15 cellular contexts compared by ENCODE assay signal in the genomic region with DNA sequence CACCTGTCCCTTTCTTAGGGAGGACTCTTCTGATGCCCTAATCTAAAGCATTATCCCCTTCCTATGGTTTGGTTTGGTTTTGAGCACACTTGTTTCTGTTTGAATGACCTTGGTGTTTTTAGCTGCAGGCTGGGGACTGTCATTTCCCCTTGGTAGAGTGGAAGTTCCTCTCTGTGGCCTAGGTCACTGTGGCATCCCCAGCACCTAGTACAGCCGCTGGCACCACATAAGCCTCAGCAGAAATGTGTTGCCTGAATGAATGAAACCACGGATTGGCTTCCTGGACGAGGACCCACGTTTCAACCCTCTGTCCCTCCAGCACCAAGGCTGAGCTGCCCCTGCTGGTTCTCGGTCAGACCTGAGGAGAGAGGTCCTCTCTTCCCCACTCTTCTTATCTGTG.
DNase-seq lines count a peak whose midpoint lies in the region; ATAC-seq and TF ChIP-seq lines count a peak whose summit lies in the region.
"Had no signal": no experiment of that assay in that cellular context is flagged by ENCODE, and none has a peak within 500 bp of the region (broad histone marks: within the 10 kb centered on the region; RNA-seq: fewer than 3 reads in every experiment).

No MANE protein-coding gene starts in this region.

- H3K4me2 ChIP-seq in BLaER1 treated with 17β-estradiol and CSF1 and Interleukin-3, amounts not matched to agents 10 nM and 100 nM: peak overlapping the region; percentile 22 to 74 (median 48); a peak in 18 of 22 replicates
- H3K4me2 ChIP-seq: GM23338, KMS-11 had no signal

- H3K9ac ChIP-seq in BLaER1 treated with 17β-estradiol and CSF1 and Interleukin-3, amounts not matched to agents 10 nM and 100 nM: 0 out of 22 replicates have a peak overlapping the region, but pooled peaks of 1 of the 11 experiments have one; percentile 29
- H3K9ac ChIP-seq: KMS-11 had no signal

- H3K4me3 Mint-ChIP-seq in IgD-negative memory B cell (no peak overlapping the region), HFFc6 (no peak overlapping the region)
- H3K4me3 Mint-ChIP-seq in activated T-helper 1 cell treated with anti-CD3 and anti-CD28 coated beads, Interleukin-12 subunit alpha, Interleukin-12 subunit beta, Interleukin-2, Interleukin-4 antibody, amounts not matched to agents 30 ng/mL and 10 ng/mL and 1 ng/mL, durations not matched to agents 14 hours and 24 hours and 36 hours: no peak overlapping the region
- H3K4me3 Mint-ChIP-seq: GM23338 had no signal

- peak overlapping the region in 2 of 3 donors; percentile 5 to 44 for H3K27ac Mint-ChIP-seq in IgD-negative memory B cell
- peak overlapping the region; percentile 17 for H3K27ac Mint-ChIP-seq in activated T-helper 1 cell treated with anti-CD3 and anti-CD28 coated beads, Interleukin-12 subunit alpha, Interleukin-12 subunit beta, Interleukin-2, Interleukin-4 antibody, amounts not matched to agents 30 ng/mL and 10 ng/mL and 1 ng/mL, durations not matched to agents 14 hours and 24 hours and 36 hours
- H3K27ac Mint-ChIP-seq in HFFc6: no peak overlapping the region
- H3K27ac Mint-ChIP-seq: GM23338 had no signal

- no peaks in the 10 kb centered on the region for H3K27me3 ChIP-seq in BLaER1 treated with 17β-estradiol and CSF1 and Interleukin-3, amounts not matched to agents 10 nM and 100 nM
- H3K27me3 ChIP-seq: gastrocnemius medialis had no signal

- peak overlapping the region in 1 of 11 experiments; percentile 40; a peak in 1 of 22 replicates for H3K27ac ChIP-seq in BLaER1 treated with 17β-estradiol and CSF1 and Interleukin-3, amounts not matched to agents 10 nM and 100 nM
- H3K27ac ChIP-seq: gastrocnemius medialis, KMS-11 had no signal

- H3K4me3 ChIP-seq in BLaER1 treated with 17β-estradiol and CSF1 and Interleukin-3, amounts not matched to agents 10 nM and 100 nM: no peak overlapping the region
- H3K4me3 ChIP-seq: gastrocnemius medialis, GM23338 had no signal

- peaks cover 0 to 23% (median 0%) of the 10 kb centered on the region in 11 experiments; a peak in 6 of 22 replicates for H4K20me1 ChIP-seq in BLaER1 treated with 17β-estradiol and CSF1 and Interleukin-3, amounts not matched to agents 10 nM and 100 nM

- DNase-seq in activated T-helper 1 cell treated with anti-CD3 and anti-CD28 coated beads, Interleukin-12 subunit alpha, Interleukin-12 subunit beta, Interleukin-2, Interleukin-4 antibody, amounts not matched to agents 30 ng/mL and 10 ng/mL and 1 ng/mL, durations not matched to agents 14 hours and 24 hours and 36 hours (ENCODE audit: low spot score): no peak
- DNase-seq in activated CD4-positive, alpha-beta T cell treated with anti-CD3 and anti-CD28 coated beads for 48 hours: no peak
- DNase-seq in HFFc6 (no peak), NCI-H2029 (lab: John Stamatoyannopoulos, UW) (no peak)
- DNase-seq: activated CD4-positive, alpha-beta T cell treated with anti-CD3 and anti-CD28 coated beads, Interleukin-2, amount 50 U/mL, for 48 hours; activated effector memory CD4-positive, alpha-beta T cell treated with anti-CD3 and anti-CD28 coated beads, Interleukin-2, amount 50 U/mL, for 16 hours; aorta; gastrocnemius medialis; NCI-H146 had no signal

- H3K36me3 Mint-ChIP-seq in IgD-negative memory B cell: peaks cover 5% of the 10 kb centered on the region
- H3K36me3 Mint-ChIP-seq in activated T-helper 1 cell treated with anti-CD3 and anti-CD28 coated beads, Interleukin-12 subunit alpha, Interleukin-12 subunit beta, Interleukin-2, Interleukin-4 antibody, amounts not matched to agents 30 ng/mL and 10 ng/mL and 1 ng/mL, durations not matched to agents 14 hours and 24 hours and 36 hours (ENCODE audit: low read depth): no peaks in the 10 kb centered on the region
- H3K36me3 Mint-ChIP-seq in HFFc6 (ENCODE audit: low read depth): peaks cover 23% of the 10 kb centered on the region

- intact Hi-C loops in activated T-helper 1 cell treated with anti-CD3 and anti-CD28 coated beads, Interleukin-12 subunit alpha, Interleukin-12 subunit beta, Interleukin-2, Interleukin-4 antibody, amounts not matched to agents 30 ng/mL and 10 ng/mL and 1 ng/mL, durations not matched to agents 14 hours and 24 hours and 36 hours (cut with micrococcal nuclease): no loop called here

- H3K9me3 Mint-ChIP-seq in IgD-negative memory B cell (no peaks in the 10 kb centered on the region), HFFc6 (no peaks in the 10 kb centered on the region)
- H3K9me3 Mint-ChIP-seq in activated T-helper 1 cell treated with anti-CD3 and anti-CD28 coated beads, Interleukin-12 subunit alpha, Interleukin-12 subunit beta, Interleukin-2, Interleukin-4 antibody, amounts not matched to agents 30 ng/mL and 10 ng/mL and 1 ng/mL, durations not matched to agents 14 hours and 24 hours and 36 hours: no peaks in the 10 kb centered on the region
- H3K9me3 Mint-ChIP-seq: GM23338 had no signal

- peaks cover 13 to 31% (median 19%) of the 10 kb centered on the region in 10 experiments for H3K4me1 ChIP-seq in BLaER1 treated with 17β-estradiol and CSF1 and Interleukin-3, amounts not matched to agents 10 nM and 100 nM

- ATAC-seq in GM18861 (IDR thresholded peaks at IDR 0.05; ENCODE audit: unreplicated experiment) (peak; percentile 66), GM19324 (IDR thresholded peaks at IDR 0.05; ENCODE audit: low FRiP score, unreplicated experiment) (no peak)
- ATAC-seq: gastrocnemius medialis, GM23338 had no signal

- H3K27me3 Mint-ChIP-seq in IgD-negative memory B cell (no peaks in the 10 kb centered on the region), HFFc6 (ENCODE audit: insufficient read depth) (peaks cover 1% of the 10 kb centered on the region)
- peaks cover 3% of the 10 kb centered on the region for H3K27me3 Mint-ChIP-seq in activated T-helper 1 cell treated with anti-CD3 and anti-CD28 coated beads, Interleukin-12 subunit alpha, Interleukin-12 subunit beta, Interleukin-2, Interleukin-4 antibody, amounts not matched to agents 30 ng/mL and 10 ng/mL and 1 ng/mL, durations not matched to agents 14 hours and 24 hours and 36 hours (ENCODE audit: insufficient read depth)

- H3K36me3 ChIP-seq in BLaER1 treated with 17β-estradiol and CSF1 and Interleukin-3, amounts not matched to agents 10 nM and 100 nM: peaks cover 0 to 7% (median 0%) of the 10 kb centered on the region in 11 experiments; a peak in 6 of 22 replicates
- H3K36me3 ChIP-seq: gastrocnemius medialis had no signal

- no peaks in the 10 kb centered on the region for H3K9me3 ChIP-seq in BLaER1 treated with 17β-estradiol and CSF1 and Interleukin-3, amounts not matched to agents 10 nM and 100 nM (replicated peaks in 1 of 11)
- H3K9me3 ChIP-seq: gastrocnemius medialis had no signal

- peaks cover 0 to 6% (median 5%) of the 10 kb centered on the region in 3 donors for H3K4me1 Mint-ChIP-seq in IgD-negative memory B cell
- H3K4me1 Mint-ChIP-seq in activated T-helper 1 cell treated with anti-CD3 and anti-CD28 coated beads, Interleukin-12 subunit alpha, Interleukin-12 subunit beta, Interleukin-2, Interleukin-4 antibody, amounts not matched to agents 30 ng/mL and 10 ng/mL and 1 ng/mL, durations not matched to agents 14 hours and 24 hours and 36 hours (ENCODE audit: low read depth): peaks cover 11% of the 10 kb centered on the region
- H3K4me1 Mint-ChIP-seq in HFFc6 (ENCODE audit: low read depth): peaks cover 13% of the 10 kb centered on the region

- TF ChIP-seq CTCF in HFFc6 (IDR thresholded peaks at IDR 0.05): no peak
